ENCODE assay signal across 1 cellular context in the genomic region with DNA sequence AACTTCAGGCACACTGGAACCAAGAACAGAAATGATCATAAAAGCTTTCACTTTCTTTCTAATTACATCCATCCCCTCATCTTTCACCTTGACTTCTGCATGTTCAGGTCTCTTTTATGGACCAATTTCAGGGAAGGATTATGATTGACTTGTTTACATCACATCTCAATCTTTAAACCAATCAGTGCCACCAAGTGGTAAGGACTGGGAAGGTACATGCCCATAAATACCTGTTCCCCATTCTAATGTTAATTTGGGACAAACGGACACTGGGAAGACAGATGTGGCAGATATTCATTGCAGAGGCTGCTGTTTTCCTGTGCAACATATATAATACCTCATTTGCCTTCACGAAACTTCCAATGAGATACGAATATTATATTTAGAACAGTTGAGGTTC.
TF ChIP-seq lines count a peak whose summit lies in the region.

No MANE protein-coding gene starts in this region.

TF ChIP-seq in SK-N-SH treated with all-trans-retinoic acid at 6 μM for 48 hours, 23 proteins besides CTCF, POLR2A, EP300 and RAD21 (continued from another document):
- TF ChIP-seq TOX (CRISPR knock-in tag; IDR thresholded peaks at IDR 0.05; ENCODE audit: borderline replicate concordance) (no peak), ESRRG (CRISPR knock-in tag; IDR thresholded peaks at IDR 0.05) (no peak), ZNF8 (CRISPR knock-in tag; IDR thresholded peaks at IDR 0.05) (no peak), ZNF70 (CRISPR knock-in tag; IDR thresholded peaks at IDR 0.05) (no peak), CSDC2 (CRISPR knock-in tag; IDR thresholded peaks at IDR 0.05) (no peak), ZFP3 (CRISPR knock-in tag; IDR thresholded peaks at IDR 0.05) (no peak), BACH2 (CRISPR knock-in tag; IDR thresholded peaks at IDR 0.05; ENCODE audit: borderline replicate concordance) (no peak), SNAI2 (CRISPR knock-in tag; IDR thresholded peaks at IDR 0.05) (no peak)
- TF ChIP-seq, protein P1, sequence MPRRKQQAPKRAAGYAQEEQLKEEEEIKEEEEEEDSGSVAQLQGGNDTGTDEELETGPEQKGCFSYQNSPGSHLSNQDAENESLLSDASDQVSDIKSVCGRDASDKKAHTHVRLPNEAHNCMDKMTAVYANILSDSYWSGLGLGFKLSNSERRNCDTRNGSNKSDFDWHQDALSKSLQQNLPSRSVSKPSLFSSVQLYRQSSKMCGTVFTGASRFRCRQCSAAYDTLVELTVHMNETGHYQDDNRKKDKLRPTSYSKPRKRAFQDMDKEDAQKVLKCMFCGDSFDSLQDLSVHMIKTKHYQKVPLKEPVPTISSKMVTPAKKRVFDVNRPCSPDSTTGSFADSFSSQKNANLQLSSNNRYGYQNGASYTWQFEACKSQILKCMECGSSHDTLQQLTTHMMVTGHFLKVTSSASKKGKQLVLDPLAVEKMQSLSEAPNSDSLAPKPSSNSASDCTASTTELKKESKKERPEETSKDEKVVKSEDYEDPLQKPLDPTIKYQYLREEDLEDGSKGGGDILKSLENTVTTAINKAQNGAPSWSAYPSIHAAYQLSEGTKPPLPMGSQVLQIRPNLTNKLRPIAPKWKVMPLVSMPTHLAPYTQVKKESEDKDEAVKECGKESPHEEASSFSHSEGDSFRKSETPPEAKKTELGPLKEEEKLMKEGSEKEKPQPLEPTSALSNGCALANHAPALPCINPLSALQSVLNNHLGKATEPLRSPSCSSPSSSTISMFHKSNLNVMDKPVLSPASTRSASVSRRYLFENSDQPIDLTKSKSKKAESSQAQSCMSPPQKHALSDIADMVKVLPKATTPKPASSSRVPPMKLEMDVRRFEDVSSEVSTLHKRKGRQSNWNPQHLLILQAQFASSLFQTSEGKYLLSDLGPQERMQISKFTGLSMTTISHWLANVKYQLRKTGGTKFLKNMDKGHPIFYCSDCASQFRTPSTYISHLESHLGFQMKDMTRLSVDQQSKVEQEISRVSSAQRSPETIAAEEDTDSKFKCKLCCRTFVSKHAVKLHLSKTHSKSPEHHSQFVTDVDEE (CRISPR knock-in tag; IDR thresholded peaks at IDR 0.05): no peak
- TF ChIP-seq, protein P2, sequence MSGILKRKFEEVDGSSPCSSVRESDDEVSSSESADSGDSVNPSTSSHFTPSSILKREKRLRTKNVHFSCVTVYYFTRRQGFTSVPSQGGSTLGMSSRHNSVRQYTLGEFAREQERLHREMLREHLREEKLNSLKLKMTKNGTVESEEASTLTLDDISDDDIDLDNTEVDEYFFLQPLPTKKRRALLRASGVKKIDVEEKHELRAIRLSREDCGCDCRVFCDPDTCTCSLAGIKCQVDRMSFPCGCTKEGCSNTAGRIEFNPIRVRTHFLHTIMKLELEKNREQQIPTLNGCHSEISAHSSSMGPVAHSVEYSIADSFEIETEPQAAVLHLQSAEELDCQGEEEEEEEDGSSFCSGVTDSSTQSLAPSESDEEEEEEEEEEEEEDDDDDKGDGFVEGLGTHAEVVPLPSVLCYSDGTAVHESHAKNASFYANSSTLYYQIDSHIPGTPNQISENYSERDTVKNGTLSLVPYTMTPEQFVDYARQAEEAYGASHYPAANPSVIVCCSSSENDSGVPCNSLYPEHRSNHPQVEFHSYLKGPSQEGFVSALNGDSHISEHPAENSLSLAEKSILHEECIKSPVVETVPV (CRISPR knock-in tag; IDR thresholded peaks at IDR 0.05): no peak
- TF ChIP-seq, protein P3, sequence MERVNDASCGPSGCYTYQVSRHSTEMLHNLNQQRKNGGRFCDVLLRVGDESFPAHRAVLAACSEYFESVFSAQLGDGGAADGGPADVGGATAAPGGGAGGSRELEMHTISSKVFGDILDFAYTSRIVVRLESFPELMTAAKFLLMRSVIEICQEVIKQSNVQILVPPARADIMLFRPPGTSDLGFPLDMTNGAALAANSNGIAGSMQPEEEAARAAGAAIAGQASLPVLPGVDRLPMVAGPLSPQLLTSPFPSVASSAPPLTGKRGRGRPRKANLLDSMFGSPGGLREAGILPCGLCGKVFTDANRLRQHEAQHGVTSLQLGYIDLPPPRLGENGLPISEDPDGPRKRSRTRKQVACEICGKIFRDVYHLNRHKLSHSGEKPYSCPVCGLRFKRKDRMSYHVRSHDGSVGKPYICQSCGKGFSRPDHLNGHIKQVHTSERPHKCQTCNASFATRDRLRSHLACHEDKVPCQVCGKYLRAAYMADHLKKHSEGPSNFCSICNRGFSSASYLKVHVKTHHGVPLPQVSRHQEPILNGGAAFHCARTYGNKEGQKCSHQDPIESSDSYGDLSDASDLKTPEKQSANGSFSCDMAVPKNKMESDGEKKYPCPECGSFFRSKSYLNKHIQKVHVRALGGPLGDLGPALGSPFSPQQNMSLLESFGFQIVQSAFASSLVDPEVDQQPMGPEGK (CRISPR knock-in tag; IDR thresholded peaks at IDR 0.05; ENCODE audit: borderline replicate concordance): no peak
